ENCODE assay signal across 15 cellular contexts in genomic region chr3:13712682-13713180, GRCh38.
DNase-seq lines count a peak whose midpoint lies in the region; ATAC-seq and TF ChIP-seq lines count a peak whose summit lies in the region.
"Had no signal": no experiment of that assay in that cellular context is flagged by ENCODE, and none has a peak within 500 bp of the region (broad histone marks: within the 10 kb centered on the region; RNA-seq: fewer than 3 reads in every experiment).

No MANE protein-coding gene starts in this region.

- H3K27ac ChIP-seq in endodermal cell (ENCODE audit: low read depth, low read length) (no peak overlapping the region), aorta (ENCODE audit: low read depth in 1 of 2, low read length in 2 of 2) (no peak overlapping the region)
- H3K27ac ChIP-seq: BLaER1 had no signal

- intact Hi-C loops in natural killer cell (cut with micrococcal nuclease) (no loop called here), aorta (cut with DNase I) (no loop called here)

- H3K4me1 ChIP-seq in endodermal cell (ENCODE audit: control insufficient read depth, insufficient read depth, low read length) (no peaks in the 10 kb centered on the region), aorta (ENCODE audit: control insufficient read depth in 1 of 2, insufficient read depth in 2 of 2, low read length in 2 of 2) (no peaks in the 10 kb centered on the region)
- H3K4me1 ChIP-seq: BLaER1 had no signal

- no peaks in the 10 kb centered on the region for H3K36me3 ChIP-seq in endodermal cell (ENCODE audit: control insufficient read depth, insufficient read depth, low read length)
- no peaks in the 10 kb centered on the region for H3K36me3 ChIP-seq in aorta (ENCODE audit: control insufficient read depth in 1 of 2, insufficient read depth in 2 of 2, low read length in 1 of 2)
- H3K36me3 ChIP-seq: BLaER1 had no signal

- DNase-seq in natural killer cell treated with Interleukin-12 subunit alpha and Interleukin-12 subunit beta and Interleukin-15 and Interleukin-18, amount 100 ng/mL, for 72 hours (ENCODE audit: low spot score): peak; percentile 39
- DNase-seq in natural killer cell: no peak
- DNase-seq in endodermal cell: peak; percentile 7
- DNase-seq in osteocyte (ENCODE audit: extremely low spot score, unreplicated experiment): peak; percentile 74
- peak; percentile 6 to 42 for DNase-seq in aorta
- DNase-seq in A172 (ENCODE audit: low spot score): no peak
- DNase-seq in NCI-H82 (lab: John Stamatoyannopoulos, UW): no peak
- DNase-seq in D341Med (ENCODE audit: low spot score): no peak
- DNase-seq: EL, Karpas-422, MM.1S, NCI-H1105, NCI-H187 had no signal

- H3K27ac Mint-ChIP-seq in natural killer cell treated with Interleukin-12 subunit alpha and Interleukin-12 subunit beta and Interleukin-15 and Interleukin-18, amount 100 ng/mL, for 72 hours: no peak overlapping the region
- no peak overlapping the region for H3K27ac Mint-ChIP-seq in natural killer cell
- no peak overlapping the region for H3K27ac Mint-ChIP-seq in endodermal cell
- no peak overlapping the region for H3K27ac Mint-ChIP-seq in osteocyte (ENCODE audit: unreplicated experiment)

- H3K27me3 ChIP-seq in endodermal cell (ENCODE audit: control insufficient read depth, insufficient read depth, low read length, poor library complexity, severe bottlenecking) (peaks cover 7% of the 10 kb centered on the region), aorta (ENCODE audit: control insufficient read depth in 1 of 2, insufficient read depth in 2 of 2, low read length in 1 of 2) (no peaks in the 10 kb centered on the region)
- H3K27me3 ChIP-seq: BLaER1 had no signal

- H3K9ac ChIP-seq in endodermal cell (ENCODE audit: extremely low read depth, low read length, poor library complexity, severe bottlenecking): no peak overlapping the region
- H3K9ac ChIP-seq: BLaER1 had no signal

- H3K36me3 Mint-ChIP-seq in natural killer cell treated with Interleukin-12 subunit alpha and Interleukin-12 subunit beta and Interleukin-15 and Interleukin-18, amount 100 ng/mL, for 72 hours: no peaks in the 10 kb centered on the region
- H3K36me3 Mint-ChIP-seq in natural killer cell (no peaks in the 10 kb centered on the region), endodermal cell (ENCODE audit: low read depth) (no peaks in the 10 kb centered on the region), osteocyte (ENCODE audit: unreplicated experiment) (no peaks in the 10 kb centered on the region)

- no peak for ATAC-seq in natural killer cell treated with Interleukin-12 subunit alpha and Interleukin-12 subunit beta and Interleukin-15 and Interleukin-18, amount 100 ng/mL, for 72 hours
- ATAC-seq in natural killer cell (no peak), aorta (ENCODE audit: low FRiP score) (no peak)
- ATAC-seq: Right ventricle myocardium inferior had no signal

- peaks cover 9% of the 10 kb centered on the region for H3K9me3 Mint-ChIP-seq in natural killer cell treated with Interleukin-12 subunit alpha and Interleukin-12 subunit beta and Interleukin-15 and Interleukin-18, amount 100 ng/mL, for 72 hours
- H3K9me3 Mint-ChIP-seq in natural killer cell (peaks cover 0 to 2% of the 10 kb centered on the region in 2 donors), endodermal cell (peaks cover 15% of the 10 kb centered on the region), osteocyte (ENCODE audit: unreplicated experiment) (peaks cover 64% of the 10 kb centered on the region)

- no peak overlapping the region for H3K4me3 ChIP-seq in endodermal cell (ENCODE audit: low read length)
- H3K4me3 ChIP-seq in aorta (ENCODE audit: low read length in 2 of 2): no peak overlapping the region
- H3K4me3 ChIP-seq: BLaER1 had no signal

- peaks cover 25 to 31% of the 10 kb centered on the region in 2 donors for H3K27me3 Mint-ChIP-seq in natural killer cell treated with Interleukin-12 subunit alpha and Interleukin-12 subunit beta and Interleukin-15 and Interleukin-18, amount 100 ng/mL, for 72 hours
- H3K27me3 Mint-ChIP-seq in natural killer cell (ENCODE audit: low read depth in 2 of 2) (peaks cover 29 to 42% of the 10 kb centered on the region in 2 donors), endodermal cell (ENCODE audit: insufficient read depth) (peaks cover 59% of the 10 kb centered on the region), osteocyte (ENCODE audit: unreplicated experiment) (no peaks in the 10 kb centered on the region)

- no peak overlapping the region for H3K4me3 Mint-ChIP-seq in natural killer cell treated with Interleukin-12 subunit alpha and Interleukin-12 subunit beta and Interleukin-15 and Interleukin-18, amount 100 ng/mL, for 72 hours
- H3K4me3 Mint-ChIP-seq in natural killer cell (no peak overlapping the region), endodermal cell (no peak overlapping the region), osteocyte (ENCODE audit: unreplicated experiment) (no peak overlapping the region)

- 63 to 66% methylated on average over 3 of the region's 3 CpGs for WGBS in endodermal cell (ENCODE audit: insufficient coverage in 1 of 2, insufficient read length in 1 of 2), 2 experiments
- WGBS in aorta, 2 donors: 51 to 53% methylated on average over 3 of the region's 3 CpGs

- TF ChIP-seq CTCF in natural killer cell (IDR thresholded peaks at IDR 0.05): no peak
- TF ChIP-seq CTCF in endodermal cell (conservative IDR thresholded peaks at IDR 0.05): no peak
- no peak for TF ChIP-seq CTCF in osteocyte (IDR thresholded peaks at IDR 0.05)

- no peaks in the 10 kb centered on the region for H3K9me3 ChIP-seq in endodermal cell (ENCODE audit: control insufficient read depth, low read length)
- no peaks in the 10 kb centered on the region for H3K9me3 ChIP-seq in aorta (ENCODE audit: control insufficient read depth, low read length)

- H3K4me1 Mint-ChIP-seq in natural killer cell treated with Interleukin-12 subunit alpha and Interleukin-12 subunit beta and Interleukin-15 and Interleukin-18, amount 100 ng/mL, for 72 hours (ENCODE audit: low read depth in 2 of 2): no peaks in the 10 kb centered on the region
- H3K4me1 Mint-ChIP-seq in natural killer cell: no peaks in the 10 kb centered on the region
- peaks cover 2% of the 10 kb centered on the region for H3K4me1 Mint-ChIP-seq in endodermal cell
- no peaks in the 10 kb centered on the region for H3K4me1 Mint-ChIP-seq in osteocyte (ENCODE audit: unreplicated experiment)

Comparison
In these comparisons a context has a peak if more than half of its experiments do, and no peak if none do; other contexts are left out.
1. DNase-seq: peak in natural killer cell treated with Interleukin-12 subunit alpha and Interleukin-12 subunit beta and Interleukin-15 and Interleukin-18, amount 100 ng/mL, for 72 hours (single experiment), endodermal cell (single experiment), osteocyte (single experiment) and aorta (2 of 2); none in natural killer cell (single experiment), A172 (single experiment), NCI-H82 (single experiment) and D341Med (single experiment).